Comparison of ENCODE assay signal across 7 cellular contexts in the genomic region with DNA sequence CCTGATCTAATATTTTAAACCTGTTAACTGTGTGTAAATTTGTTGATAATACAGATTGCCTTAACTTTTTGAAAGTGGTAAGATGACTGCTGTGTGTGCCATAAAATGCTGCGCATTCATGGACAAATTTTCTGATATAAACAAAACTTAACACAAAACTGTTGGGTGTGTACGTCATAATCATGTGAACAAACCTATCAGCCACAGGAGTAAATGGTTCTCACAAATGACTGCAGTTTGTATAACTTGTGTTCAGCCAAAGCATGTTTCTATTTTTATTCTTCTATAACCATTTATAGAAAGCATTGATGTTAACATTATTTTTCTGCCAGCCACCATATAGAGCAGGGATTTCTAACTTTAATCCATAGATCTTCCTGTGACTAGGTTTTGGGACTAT.
"Had no signal": no experiment of that assay in that cellular context is flagged by ENCODE, and none has a peak within 500 bp of the region (broad histone marks: within the 10 kb centered on the region; RNA-seq: fewer than 3 reads in every experiment).

No MANE protein-coding gene starts in this region.

- DNase-seq: activated T-cell treated with anti-CD3 and anti-CD28 coated beads, Interleukin-2, amount 50 U/mL, for 48 hours; hypothalamus; kidney glomerular epithelial cell; Right ventricle myocardium superior; SK-N-SH; stimulated activated CD4-positive, alpha-beta T cell treated with anti-CD3 and anti-CD28 coated beads, Interleukin-4, amount 100 ng/mL, for 24 hours; transverse colon had no signal
